In genomic region chr5:172902497-172903472, GRCh38 we compare ENCODE assay signal across 9 cellular contexts. TPM values are rescaled to one million over a fixed set of nuclear protein-coding genes. Genes with fewer than 3 reads are reported as not detected.
DNase-seq lines count a peak whose midpoint lies in the region; ATAC-seq and TF ChIP-seq lines count a peak whose summit lies in the region.
"Had no signal": no experiment of that assay in that cellular context is flagged by ENCODE, and none has a peak within 500 bp of the region (broad histone marks: within the 10 kb centered on the region; RNA-seq: fewer than 3 reads in every experiment).

No MANE protein-coding gene starts in this region.

- TF ChIP-seq CTCF in WI38 (IDR thresholded peaks at IDR 0.05; ENCODE audit: low read depth, low read length) (peak; percentile 55), GM20000 (IDR thresholded peaks at IDR 0.05; ENCODE audit: extremely low read depth, missing control alignments) (no peak)

- ATAC-seq in left cardiac atrium (peak; percentile 52 to 68), GM21423 (IDR thresholded peaks at IDR 0.05; ENCODE audit: unreplicated experiment) (no peak)

- H3K4me3 ChIP-seq in WI38 (ENCODE audit: low read depth, low read length), result no peak overlapping the region

- intact Hi-C loops in left cardiac atrium (cut with DNase I), result loop anchor here (10.0 kb wide), 2 partner anchors 128 to 188 kb away; partner anchors contain the start of gene DUSP1 (in 2 of the 2)

- DNase-seq in NCI-H1694 treated with DMSO at 0.1 percent for 48 hours (lab: John Stamatoyannopoulos, UW) (peak; percentile 7), NCI-H1694 (lab: John Stamatoyannopoulos, UW) (no peak), left cardiac atrium (peak; percentile 82), retina (peak; percentile 62), GM20000 (ENCODE audit: low spot score) (no peak), NCI-H2196 treated with DMSO at 0.1 percent for 48 hours (lab: John Stamatoyannopoulos, UW; ENCODE audit: unreplicated experiment) (no peak)
- DNase-seq: activated B cell treated with CpG ODN at 0.5 μM for 24 hours had no signal

RNA-seq across cellular contexts. Expression of gene RPL26L1, which starts 56.4 kb away (rescaled TPM):
- total RNA-seq in left cardiac atrium, result 10 to 100 TPM; 22.4 to 22.6 TPM

Comparison
In these comparisons a context has a peak if more than half of its experiments do, and no peak if none do; other contexts are left out.
1. DNase-seq: peak in NCI-H1694 treated with DMSO at 0.1 percent for 48 hours (single experiment), left cardiac atrium (single experiment) and retina (single experiment); none in NCI-H1694 (single experiment), GM20000 (single experiment) and NCI-H2196 treated with DMSO at 0.1 percent for 48 hours (single experiment).